In the genomic region with DNA sequence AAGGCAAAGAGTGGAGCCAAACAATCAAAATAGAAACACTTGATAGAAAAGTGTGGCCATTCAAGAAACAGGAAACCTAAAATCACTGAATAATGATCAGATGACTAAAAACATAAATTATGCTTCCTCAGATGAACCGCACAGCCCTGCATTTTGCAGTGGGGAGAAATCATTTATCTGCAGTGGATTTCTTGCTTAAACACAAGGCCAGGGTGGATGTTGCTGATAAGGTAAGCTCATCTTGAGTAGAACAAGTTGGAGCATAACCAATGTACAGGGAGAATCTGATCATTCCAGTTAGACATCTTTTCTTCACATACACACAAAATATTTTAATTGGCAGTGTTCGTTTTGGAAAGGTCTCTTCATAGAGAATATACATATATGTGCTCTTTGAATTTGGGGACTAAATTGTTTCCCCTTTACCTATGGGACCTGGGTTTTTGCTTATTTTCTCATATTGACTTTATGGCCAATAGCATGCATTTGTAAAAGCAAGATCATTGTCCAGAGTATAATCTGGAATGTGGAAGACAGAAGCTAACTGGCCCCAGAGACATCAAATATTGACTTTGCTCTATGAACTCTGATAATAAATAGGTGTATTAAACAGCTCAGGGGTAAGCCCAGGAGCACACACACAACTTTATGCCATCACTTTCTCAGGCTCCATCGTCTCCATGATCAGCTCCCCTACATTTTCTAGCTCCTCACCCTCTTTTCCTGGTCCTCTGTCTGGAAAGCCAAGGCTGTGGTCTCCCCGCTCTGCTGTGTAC, we compare ENCODE assay signal across 21 cellular contexts. TPM values are rescaled to one million over a fixed set of nuclear protein-coding genes. Genes with fewer than 3 reads are reported as not detected.
DNase-seq lines count a peak whose midpoint lies in the region; ATAC-seq, FAIRE-seq and TF ChIP-seq lines count a peak whose summit lies in the region.
"Had no signal": no experiment of that assay in that cellular context is flagged by ENCODE, and none has a peak within 500 bp of the region (broad histone marks: within the 10 kb centered on the region; RNA-seq: fewer than 3 reads in every experiment).

No MANE protein-coding gene starts in this region.

- peak; percentile 38 for DNase-seq in activated CD4-positive, alpha-beta T cell treated with anti-CD3 and anti-CD28 coated beads, Interleukin-2, amount 10 ng/mL, durations not matched to agents 24 days and 14 days
- no peak for DNase-seq in activated CD4-positive, alpha-beta T cell treated with anti-CD3 and anti-CD28 coated beads for 1 hour
- DNase-seq in H1 (ENCODE audit: low read depth in 1 of 2, low spot score in 2 of 2) (no peak), mesothelial cell of epicardium (ENCODE audit: low spot score in 2 of 2, unreplicated experiment in 2 of 2) (no peak), NCI-H524 treated with DMSO at 0.1 percent for 48 hours (lab: John Stamatoyannopoulos, UW) (no peak), NCI-H2081 (lab: John Stamatoyannopoulos, UW) (no peak), ureter (ENCODE audit: low spot score) (no peak)
- DNase-seq: C1 segment of cervical spinal cord, COR-L47, MV-4-11, NCI-H1436, NCI-H2081 treated with DMSO at 0.1 percent for 48 hours, NCI-H2227 treated with DMSO at 0.1 percent for 48 hours, NCI-H526 treated with DMSO at 0.1 percent for 48 hours had no signal

- ATAC-seq in GM19395 (IDR thresholded peaks at IDR 0.05; ENCODE audit: unreplicated experiment): no peak
- ATAC-seq: Panc1, Right ventricle myocardium inferior had no signal

- CTCF ChIA-PET in H1 (lab: Charles Lee; ENCODE audit: partially characterized antibody): interaction anchor here (0.7 kb wide), 1 partner anchor 99 kb away, joined by 4 read pairs; no protein-coding TSS in a partner anchor

- no peaks in the 10 kb centered on the region for H3K27me3 Mint-ChIP-seq in activated CD4-positive, alpha-beta T cell treated with anti-CD3 and anti-CD28 coated beads, Interleukin-2, amount 10 ng/mL, durations not matched to agents 24 days and 14 days
- H3K27me3 Mint-ChIP-seq in mesothelial cell of epicardium (ENCODE audit: low read depth): no peaks in the 10 kb centered on the region
- H3K27me3 Mint-ChIP-seq: IgD-negative memory B cell had no signal

- no peak overlapping the region for H4K91ac ChIP-seq in H1 (replicated peaks; ENCODE audit: insufficient read length, low read length)

- no peak overlapping the region for H3K56ac ChIP-seq in H1 (replicated peaks; ENCODE audit: insufficient read length, low read depth, low read length)

- no peak overlapping the region for H4K8ac ChIP-seq in H1 (ENCODE audit: extremely low read depth, insufficient read depth, low read length)

- H4K20me1 ChIP-seq in H1 (replicated peaks in 1 of 2; ENCODE audit: control insufficient read depth in 1 of 2, insufficient read depth in 2 of 2, low read length in 2 of 2): no peaks in the 10 kb centered on the region

- no peak overlapping the region for H2BK5ac ChIP-seq in H1 (ENCODE audit: low read depth, low read length)

- H3K4me1 Mint-ChIP-seq in activated CD4-positive, alpha-beta T cell treated with anti-CD3 and anti-CD28 coated beads, Interleukin-2, amount 10 ng/mL, durations not matched to agents 24 days and 14 days: no peaks in the 10 kb centered on the region
- H3K4me1 Mint-ChIP-seq in mesothelial cell of epicardium: peaks cover 58% of the 10 kb centered on the region
- H3K4me1 Mint-ChIP-seq: IgD-negative memory B cell had no signal

- no peak for TF ChIP-seq RAD21 in H1 (IDR thresholded peaks at IDR 0.05 in 1 of 2, conservative IDR thresholded peaks at IDR 0.05 in 1 of 2; ENCODE audit: low read depth in 2 of 2, low read length in 2 of 2)

- no peak overlapping the region for H3K27ac ChIP-seq in H1 (ENCODE audit: low read depth, low read length)
- H3K27ac ChIP-seq: SK-N-MC had no signal

- H3K4me1 ChIP-seq in H1 (replicated peaks in 1 of 4; ENCODE audit: control insufficient read depth in 3 of 4, insufficient read depth in 4 of 4, low read length in 3 of 4): no peaks in the 10 kb centered on the region
- H3K4me1 ChIP-seq: HAP-1 had no signal

- H3K27ac Mint-ChIP-seq in activated CD4-positive, alpha-beta T cell treated with anti-CD3 and anti-CD28 coated beads, Interleukin-2, amount 10 ng/mL, durations not matched to agents 24 days and 14 days: no peak overlapping the region
- peak overlapping the region; percentile 87 for H3K27ac Mint-ChIP-seq in mesothelial cell of epicardium
- H3K27ac Mint-ChIP-seq: IgD-negative memory B cell had no signal

- H3K9me3 ChIP-seq in H1 (ENCODE audit: insufficient read depth in 2 of 2, low read depth in 1 of 2, low read length in 1 of 2): no peaks in the 10 kb centered on the region
- H3K9me3 ChIP-seq: HAP-1 had no signal

- H2BK12ac ChIP-seq in H1 (ENCODE audit: low read depth, low read length): no peak overlapping the region; the same call in 1 of the 2 replicates

- 0 out of 2 replicates have a peak overlapping the region, but pooled peaks have one; percentile 61 for H2BK20ac ChIP-seq in H1 (ENCODE audit: low read length)

- no peak overlapping the region for H3K14ac ChIP-seq in H1 (ENCODE audit: insufficient read length)

- no peaks in the 10 kb centered on the region for H3K36me3 ChIP-seq in H1 (ENCODE audit: control insufficient read depth in 2 of 4, insufficient read depth in 4 of 4, low read length in 3 of 4)
- H3K36me3 ChIP-seq: HAP-1 had no signal

- H3K36me3 Mint-ChIP-seq in activated CD4-positive, alpha-beta T cell treated with anti-CD3 and anti-CD28 coated beads, Interleukin-2, amount 10 ng/mL, durations not matched to agents 24 days and 14 days (ENCODE audit: low read depth): no peaks in the 10 kb centered on the region
- H3K36me3 Mint-ChIP-seq in mesothelial cell of epicardium: no peaks in the 10 kb centered on the region

- no peak overlapping the region for H3K9ac ChIP-seq in H1 (replicated peaks in 1 of 4; ENCODE audit: extremely low read depth in 1 of 4, low read depth in 3 of 4, low read length in 3 of 4)

- no peaks in the 10 kb centered on the region; the same call in 1 of the 2 replicates for H3K23me2 ChIP-seq in H1 (ENCODE audit: low read depth, low read length)

- no peaks in the 10 kb centered on the region for H3K79me2 ChIP-seq in H1 (ENCODE audit: control insufficient read depth in 1 of 2, insufficient read depth in 2 of 2, low read length in 2 of 2)

- intact Hi-C loops in activated CD4-positive, alpha-beta T cell treated with anti-CD3 and anti-CD28 coated beads, Interleukin-2, amount 10 ng/mL, durations not matched to agents 24 days and 14 days (cut with micrococcal nuclease): no loop called here

- POLR2A ChIA-PET in H1 (lab: Charles Lee; ENCODE audit: partially characterized antibody): no interaction called here

- H2BK120ac ChIP-seq in H1 (replicated peaks; ENCODE audit: low read depth, low read length): no peak overlapping the region

- 0 out of 2 replicates have a peak overlapping the region, but pooled peaks have one; percentile 66 for H2AFZ ChIP-seq in H1 (ENCODE audit: low read length)

- H3K4me3 Mint-ChIP-seq in activated CD4-positive, alpha-beta T cell treated with anti-CD3 and anti-CD28 coated beads, Interleukin-2, amount 10 ng/mL, durations not matched to agents 24 days and 14 days: no peak overlapping the region
- no peak overlapping the region for H3K4me3 Mint-ChIP-seq in mesothelial cell of epicardium
- H3K4me3 Mint-ChIP-seq: IgD-negative memory B cell had no signal

- no peak overlapping the region for H4K5ac ChIP-seq in H1 (ENCODE audit: insufficient read length, low read depth, low read length)

- TF ChIP-seq EP300 in H1 (IDR thresholded peaks at IDR 0.05; ENCODE audit: borderline replicate concordance in 1 of 2, low read depth in 2 of 2, low read length in 2 of 2): no peak

- no peak overlapping the region for H2BK15ac ChIP-seq in H1 (ENCODE audit: low read length)

- TF ChIP-seq POLR2A in H1 (IDR thresholded peaks at IDR 0.05; ENCODE audit: control extremely low read depth in 1 of 2, low read depth in 2 of 2, low read length in 2 of 2): no peak

- H3K18ac ChIP-seq in H1 (ENCODE audit: extremely low read depth, low read length): no peak overlapping the region

- H3K23ac ChIP-seq in H1 (ENCODE audit: insufficient read length): no peak overlapping the region

- no peaks in the 10 kb centered on the region for H3K79me1 ChIP-seq in H1 (ENCODE audit: low read depth, low read length)

- H3K27me3 ChIP-seq in H1 (replicated peaks in 1 of 4; ENCODE audit: control insufficient read depth in 3 of 4, extremely low read depth in 1 of 4, insufficient read depth in 3 of 4, low read length in 3 of 4): no peaks in the 10 kb centered on the region

- WGBS in H1 (ENCODE audit: extremely low coverage in 1 of 2, insufficient coverage in 1 of 2, insufficient read length in 1 of 2, insufficient replicate concordance in 2 of 2, low coverage in 1 of 2, low lambda C conversion rate in 2 of 2, missing lambda C conversion rate in 1 of 2), 2 experiments: 88% methylated on average over 4 of the region's 4 CpGs; no CpG with 5 or more reads in 1 of the 2 experiments

- H3K4ac ChIP-seq in H1 (replicated peaks; ENCODE audit: insufficient read length, low read depth, low read length): no peak overlapping the region

- FAIRE-seq in H1 (lab: Jason Lieb, UNC): no peak

- H3K4me3 ChIP-seq in H1 (ENCODE audit: extremely low read depth in 1 of 4, insufficient read depth in 2 of 4, low read depth in 3 of 4, low read length in 4 of 4): no peak overlapping the region
- H3K4me3 ChIP-seq: HAP-1, SK-N-MC had no signal

- H3K4me2 ChIP-seq in H1 (ENCODE audit: insufficient read depth in 1 of 2, low read depth in 2 of 2, low read length in 2 of 2): no peak overlapping the region

- no peak overlapping the region for H2AK5ac ChIP-seq in H1 (ENCODE audit: low read depth, low read length)

- TF ChIP-seq CTCF in H1 (IDR thresholded peaks at IDR 0.05; ENCODE audit: control extremely low read depth in 1 of 3, insufficient read depth in 1 of 3, low read depth in 1 of 3, low read length in 3 of 3) (no peak), mesothelial cell of epicardium (IDR thresholded peaks at IDR 0.05; ENCODE audit: unreplicated experiment) (no peak)

- no peaks in the 10 kb centered on the region for H3K9me3 Mint-ChIP-seq in activated CD4-positive, alpha-beta T cell treated with anti-CD3 and anti-CD28 coated beads, Interleukin-2, amount 10 ng/mL, durations not matched to agents 24 days and 14 days
- no peaks in the 10 kb centered on the region for H3K9me3 Mint-ChIP-seq in mesothelial cell of epicardium
- H3K9me3 Mint-ChIP-seq: IgD-negative memory B cell had no signal

RNA-seq across cellular contexts. Expression of a gene that starts 9.1 kb away (rescaled TPM):
- 0.36 and 0.40 TPM in 2 replicates for total RNA-seq in activated CD4-positive, alpha-beta T cell treated with anti-CD3 and anti-CD28 coated beads, Interleukin-2, amount 10 ng/mL, durations not matched to agents 24 days and 14 days
- 0.22 TPM in 1 of 2 replicates, not detected in the other for total RNA-seq in H1 (2021; fragmentation: NEBNext Ultra II Directional; extraction: Animal tissue kit (Norgen Biotek cat#: 25700))
- polyA plus RNA-seq in H1 (2011; rRNA removed): 0.06 and 0.08 TPM in 2 replicates
- 0.18 TPM for polyA plus RNA-seq in H1 (2011; cell fraction: cytosol; rRNA removed)
- 0.20 TPM for polyA plus RNA-seq in H1 (2011; cell fraction: nucleus; rRNA removed)
- polyA plus RNA-seq in H1 (2012, experiment 1 of 2): 0.07 to 0.11 TPM in 2 of 4 replicates, not detected in the others
- not detected for polyA plus RNA-seq in H1 (2012, experiment 2 of 2)
- polyA plus RNA-seq in H1 (2013, experiment 1 of 2): 0.06 TPM
- 0.04 TPM for polyA plus RNA-seq in H1 (2013, experiment 2 of 2)
- polyA minus RNA-seq in H1 (2011; rRNA and poly(A)+ RNA removed): 0.09 and 0.27 TPM in 2 replicates
- not detected for polyA minus RNA-seq in H1 (2011; cell fraction: cytosol; rRNA and poly(A)+ RNA removed)
- not detected for polyA minus RNA-seq in H1 (2011; cell fraction: nucleus; rRNA and poly(A)+ RNA removed)
- total RNA-seq in mesothelial cell of epicardium: 0.95 to 1.5 TPM (median 1.1 TPM) in 3 replicates
- total RNA-seq in ureter: 3.6 TPM
- total RNA-seq: A172 had no signal
